14 cellular contexts compared by ENCODE assay signal in genomic region chr14:77204457-77204796, GRCh38. TPM values are rescaled to one million over a fixed set of nuclear protein-coding genes. Genes with fewer than 3 reads are reported as not detected.
DNase-seq lines count a peak whose midpoint lies in the region; ATAC-seq and TF ChIP-seq lines count a peak whose summit lies in the region.
"Had no signal": no experiment of that assay in that cellular context is flagged by ENCODE, and none has a peak within 500 bp of the region (broad histone marks: within the 10 kb centered on the region; RNA-seq: fewer than 3 reads in every experiment).

No MANE protein-coding gene starts in this region.

- no peaks in the 10 kb centered on the region for H3K36me3 ChIP-seq in mesendoderm (ENCODE audit: control insufficient read depth, insufficient read depth, low read length)
- no peaks in the 10 kb centered on the region for H3K36me3 ChIP-seq in uterus
- H3K36me3 ChIP-seq: right atrium auricular region had no signal

- H3K4me3 ChIP-seq in mesendoderm (ENCODE audit: low read length) (no peak overlapping the region), uterus (no peak overlapping the region)
- H3K4me3 ChIP-seq: GM23248, right atrium auricular region had no signal

- no peak overlapping the region for H3K18ac ChIP-seq in mesendoderm (ENCODE audit: low read length)

- H4K5ac ChIP-seq in mesendoderm (ENCODE audit: low read length) = no peak overlapping the region

- WGBS in mesendoderm (ENCODE audit: extremely low coverage, insufficient coverage, low lambda C conversion rate) = no CpG with 5 or more reads among the region's 6 CpGs

- H2BK120ac ChIP-seq in mesendoderm (ENCODE audit: low read depth, low read length) = no peak overlapping the region

- POLR2A ChIA-PET in HEK293T (lab: Yijun Ruan, JAX) = no interaction called here

- H3K79me2 ChIP-seq in mesendoderm (ENCODE audit: control insufficient read depth, insufficient read depth, low read length) = no peaks in the 10 kb centered on the region

- H2AK5ac ChIP-seq in mesendoderm (ENCODE audit: low read length) = no peak overlapping the region

- H3K27ac Mint-ChIP-seq in stimulated activated naive CD8-positive, alpha-beta T cell treated with anti-CD3 and anti-CD28 coated beads, Interleukin-15, amount 100 ng/mL, for 72 hours = no peak overlapping the region
- H3K27ac Mint-ChIP-seq: activated B cell treated with CpG ODN at 0.5 μM for 24 hours had no signal

- H3K4ac ChIP-seq in mesendoderm (ENCODE audit: low read depth, low read length) = no peak overlapping the region

- no peak overlapping the region for H2BK15ac ChIP-seq in mesendoderm (replicated peaks; ENCODE audit: low read depth)

- H3K9me3 Mint-ChIP-seq in stimulated activated naive CD8-positive, alpha-beta T cell treated with anti-CD3 and anti-CD28 coated beads, Interleukin-15, amount 100 ng/mL, for 72 hours = no peaks in the 10 kb centered on the region
- H3K9me3 Mint-ChIP-seq: activated B cell treated with CpG ODN at 0.5 μM for 24 hours had no signal

- H3K27me3 ChIP-seq in mesendoderm (ENCODE audit: insufficient read depth, low read length, poor library complexity) (no peaks in the 10 kb centered on the region), uterus (no peaks in the 10 kb centered on the region)
- H3K27me3 ChIP-seq: right atrium auricular region had no signal

- TF ChIP-seq CTCF in uterus (IDR thresholded peaks at IDR 0.05) = no peak

- no peak overlapping the region for H3K9ac ChIP-seq in mesendoderm (ENCODE audit: low read length)
- H3K9ac ChIP-seq: GM23248 had no signal

- intact Hi-C loops in uterus (cut with DNase I; ENCODE audit: low total_unique reads) = no loop called here

- ATAC-seq in stimulated activated naive CD8-positive, alpha-beta T cell treated with anti-CD3 and anti-CD28 coated beads, Interleukin-15, amount 100 ng/mL, for 72 hours = no peak

- H3K4me3 Mint-ChIP-seq in stimulated activated naive CD8-positive, alpha-beta T cell treated with anti-CD3 and anti-CD28 coated beads, Interleukin-15, amount 100 ng/mL, for 72 hours = no peak overlapping the region
- H3K4me3 Mint-ChIP-seq: activated B cell treated with CpG ODN at 0.5 μM for 24 hours had no signal

- H3K27ac ChIP-seq in mesendoderm (ENCODE audit: low read depth, low read length) (no peak overlapping the region), uterus (no peak overlapping the region)
- H3K27ac ChIP-seq: GM23248, right atrium auricular region had no signal

- H3K79me1 ChIP-seq in mesendoderm (ENCODE audit: low read length) = no peaks in the 10 kb centered on the region

- CTCF ChIA-PET in HEK293T (lab: Yijun Ruan, JAX) = interaction anchor here (3.0 kb wide), 1 partner anchor 8 kb away, joined by 15 read pairs; no protein-coding TSS in a partner anchor

- H3K4me1 Mint-ChIP-seq in stimulated activated naive CD8-positive, alpha-beta T cell treated with anti-CD3 and anti-CD28 coated beads, Interleukin-15, amount 100 ng/mL, for 72 hours = no peaks in the 10 kb centered on the region
- H3K4me1 Mint-ChIP-seq: activated B cell treated with CpG ODN at 0.5 μM for 24 hours had no signal

- H3K9me3 ChIP-seq in uterus = no peaks in the 10 kb centered on the region
- H3K9me3 ChIP-seq: right atrium auricular region had no signal

- H2BK5ac ChIP-seq in mesendoderm (ENCODE audit: low read length) = no peak overlapping the region

- peak; percentile 95 for DNase-seq in DMS153 treated with DMSO at 0.1 percent for 48 hours (lab: John Stamatoyannopoulos, UW; ENCODE audit: unreplicated experiment)
- peak; percentile 73 to 88 for DNase-seq in NCI-H187 (lab: John Stamatoyannopoulos, UW)
- peak; percentile 99 for DNase-seq in NCI-H748 (lab: John Stamatoyannopoulos, UW; ENCODE audit: unreplicated experiment)
- DNase-seq in left kidney (ENCODE audit: low read depth, low spot score) = peak; percentile 57
- DNase-seq in HEK293T (ENCODE audit: extremely low spot score) = no peak
- DNase-seq in stimulated activated naive CD8-positive, alpha-beta T cell treated with anti-CD3 and anti-CD28 coated beads, Interleukin-15, amount 100 ng/mL, for 72 hours = no peak
- DNase-seq in mesendoderm = no peak
- DNase-seq in uterus = no peak
- DNase-seq: activated B cell treated with CpG ODN at 0.5 μM for 24 hours; DND-41; GM23248; islet precursor cell; stimulated activated CD4-positive, alpha-beta T cell treated with anti-CD3 and anti-CD28 coated beads, Interleukin-2, amount 100 ng/mL, for 48 hours had no signal

- H3K56ac ChIP-seq in mesendoderm (ENCODE audit: low read length) = no peak overlapping the region

- no peak overlapping the region for H4K8ac ChIP-seq in mesendoderm (ENCODE audit: low read depth, low read length)

- TF ChIP-seq POLR2A in uterus (IDR thresholded peaks at IDR 0.05) = no peak

- H3K4me2 ChIP-seq in mesendoderm (ENCODE audit: low read length) = no peak overlapping the region

- peaks cover 36% of the 10 kb centered on the region for H3K27me3 Mint-ChIP-seq in stimulated activated naive CD8-positive, alpha-beta T cell treated with anti-CD3 and anti-CD28 coated beads, Interleukin-15, amount 100 ng/mL, for 72 hours

- H3K4me1 ChIP-seq in mesendoderm (ENCODE audit: control insufficient read depth, low read depth, low read length) (no peaks in the 10 kb centered on the region), uterus (no peaks in the 10 kb centered on the region)
- H3K4me1 ChIP-seq: right atrium auricular region had no signal

- no peak overlapping the region for H3K23ac ChIP-seq in mesendoderm (ENCODE audit: low read length)

TF ChIP-seq in HEK293T, 16 proteins besides CTCF, POLR2A, EP300 and RAD21:
- TF ChIP-seq LEF1 (IDR thresholded peaks at IDR 0.05; ENCODE audit: borderline replicate concordance) (no peak), FOXM1 (IDR thresholded peaks at IDR 0.05; ENCODE audit: borderline replicate concordance) (no peak), PKNOX1 (IDR thresholded peaks at IDR 0.05) (no peak), FOXK2 (IDR thresholded peaks at IDR 0.05) (no peak), SUZ12 (IDR thresholded peaks at IDR 0.05) (no peak), ARNT (IDR thresholded peaks at IDR 0.05) (no peak)

RNA-seq across cellular contexts. Expression of gene TMEM63C, which starts 22.8 kb away (rescaled TPM):
- 2.3 TPM for polyA plus RNA-seq in mesendoderm (2013, experiment 1 of 2)
- polyA plus RNA-seq in mesendoderm (2013, experiment 2 of 2) = 2.1 TPM
- 1 to 10 TPM in 1 of 4 donors, under 1 TPM in 1, not detected in 2; 0.98 to 1.9 TPM for total RNA-seq in uterus
- total RNA-seq: GM23248 had no signal
- polyA plus RNA-seq: GM23248 had no signal

Comparison
In these comparisons a context has a peak if more than half of its experiments do, and no peak if none do; other contexts are left out.
1. DNase-seq: peak in DMS153 treated with DMSO at 0.1 percent for 48 hours (single experiment), NCI-H187 (2 of 2), NCI-H748 (single experiment) and left kidney (single experiment); none in HEK293T (single experiment), stimulated activated naive CD8-positive, alpha-beta T cell treated with anti-CD3 and anti-CD28 coated beads, Interleukin-15, amount 100 ng/mL, for 72 hours (0 of 2), mesendoderm (single experiment) and uterus (0 of 2).